In the genomic region with DNA sequence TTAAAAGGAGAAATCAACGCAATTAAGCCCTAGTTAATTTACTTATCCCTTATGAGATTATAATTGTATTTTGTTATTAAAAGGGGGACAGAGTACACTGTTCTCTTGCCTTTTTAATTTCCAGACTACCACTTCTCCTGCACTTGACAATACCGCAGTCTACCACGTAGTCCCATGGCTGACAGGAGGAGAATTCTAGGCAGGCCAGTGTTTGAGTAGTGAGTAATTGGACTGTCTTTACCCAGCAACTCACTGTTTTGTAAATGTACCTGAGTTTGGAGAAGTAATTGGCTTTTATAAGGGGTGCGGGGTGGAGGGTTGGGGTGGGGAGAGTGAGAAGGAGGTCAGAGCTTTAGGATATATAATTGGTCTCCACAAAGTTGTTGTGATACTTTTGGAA, we compare ENCODE assay signal across 16 cellular contexts.
DNase-seq lines count a peak whose midpoint lies in the region; ATAC-seq and TF ChIP-seq lines count a peak whose summit lies in the region.
"Had no signal": no experiment of that assay in that cellular context is flagged by ENCODE, and none has a peak within 500 bp of the region (broad histone marks: within the 10 kb centered on the region; RNA-seq: fewer than 3 reads in every experiment).

No MANE protein-coding gene starts in this region.

- intact Hi-C loops in stomach (cut with DNase I; ENCODE audit: low total_unique reads) = no loop called here
- intact Hi-C loops in activated CD4-positive, alpha-beta T cell treated with anti-CD3 and anti-CD28 coated beads for 36 hours (cut with DNase I, micrococcal nuclease) = no loop called here

- no peak for TF ChIP-seq CTCF in stomach (IDR thresholded peaks at IDR 0.05)

- peak; percentile 52 for ATAC-seq in left lobe of liver
- ATAC-seq in activated CD4-positive, alpha-beta T cell treated with anti-CD3 and anti-CD28 coated beads for 36 hours = no peak
- ATAC-seq: CD8-positive, alpha-beta T cell; GM12878 had no signal

- no peaks in the 10 kb centered on the region for H3K27me3 Mint-ChIP-seq in activated CD4-positive, alpha-beta T cell treated with anti-CD3 and anti-CD28 coated beads for 36 hours

- 24 to 51% (median 32%) methylated on average over 4 of the region's 4 CpGs for WGBS in stomach, 5 donors

- no peaks in the 10 kb centered on the region for H3K36me3 Mint-ChIP-seq in activated CD4-positive, alpha-beta T cell treated with anti-CD3 and anti-CD28 coated beads for 36 hours (ENCODE audit: low read depth)
- H3K36me3 Mint-ChIP-seq: CD14-positive monocyte; CD8-positive, alpha-beta T cell had no signal

- DNase-seq in DMS53 (lab: John Stamatoyannopoulos, UW) = peak; percentile 26
- DNase-seq in DMS53 treated with DMSO at 0.1 percent for 48 hours (lab: John Stamatoyannopoulos, UW; ENCODE audit: unreplicated experiment) = no peak
- DNase-seq in NCI-H69 (lab: John Stamatoyannopoulos, UW) = peak; percentile 43
- no peak for DNase-seq in left lobe of liver (ENCODE audit: low spot score)
- DNase-seq in stomach = no peak
- DNase-seq in activated CD4-positive, alpha-beta T cell treated with anti-CD3 and anti-CD28 coated beads for 36 hours = no peak
- DNase-seq in NCI-H345 (lab: John Stamatoyannopoulos, UW) = no peak
- DNase-seq in activated naive CD4-positive, alpha-beta T cell (lab: John Stamatoyannopoulos, UW) = no peak
- DNase-seq: CD8-positive, alpha-beta T cell; COR-L47; DMS79; GOT3; H9 had no signal

- no peaks in the 10 kb centered on the region for H3K36me3 ChIP-seq in stomach

- peak overlapping the region in 4 of 5 donors; percentile 16 to 66 (median 33) for H3K27ac ChIP-seq in stomach
- H3K27ac ChIP-seq: 22Rv1 had no signal

- no peak overlapping the region for H3K27ac Mint-ChIP-seq in activated CD4-positive, alpha-beta T cell treated with anti-CD3 and anti-CD28 coated beads for 36 hours
- H3K27ac Mint-ChIP-seq: CD14-positive monocyte; CD8-positive, alpha-beta T cell; H9 had no signal

- CTCF ChIA-PET in activated CD4-positive, alpha-beta T cell treated with anti-CD3 and anti-CD28 coated beads for 36 hours (lab: Charles Lee) = no interaction called here

- H3K4me3 Mint-ChIP-seq in activated CD4-positive, alpha-beta T cell treated with anti-CD3 and anti-CD28 coated beads for 36 hours = no peak overlapping the region
- H3K4me3 Mint-ChIP-seq: CD14-positive monocyte; CD8-positive, alpha-beta T cell; H9 had no signal

- TF ChIP-seq EP300 in stomach (IDR thresholded peaks at IDR 0.05) = no peak

- POLR2A ChIA-PET in activated CD4-positive, alpha-beta T cell treated with anti-CD3 and anti-CD28 coated beads for 36 hours (lab: Charles Lee) = no interaction called here

- H3K9me3 Mint-ChIP-seq in activated CD4-positive, alpha-beta T cell treated with anti-CD3 and anti-CD28 coated beads for 36 hours (ENCODE audit: low read depth) = no peaks in the 10 kb centered on the region
- H3K9me3 Mint-ChIP-seq: CD14-positive monocyte; CD8-positive, alpha-beta T cell; H9 had no signal

- peaks cover 0 to 25% (median 0%) of the 10 kb centered on the region in 4 donors for H3K4me1 ChIP-seq in stomach

- no peaks in the 10 kb centered on the region for H3K27me3 ChIP-seq in stomach

- TF ChIP-seq POLR2A in stomach (IDR thresholded peaks at IDR 0.05) = no peak

- H3K9me3 ChIP-seq in stomach = no peaks in the 10 kb centered on the region

- H3K4me3 ChIP-seq in stomach = no peak overlapping the region
- H3K4me3 ChIP-seq: GM12878 had no signal

- no peaks in the 10 kb centered on the region for H3K4me1 Mint-ChIP-seq in activated CD4-positive, alpha-beta T cell treated with anti-CD3 and anti-CD28 coated beads for 36 hours
- H3K4me1 Mint-ChIP-seq: CD14-positive monocyte, H9 had no signal

Comparison
In these comparisons a context has a peak if more than half of its experiments do, and no peak if none do; other contexts are left out.
1. DNase-seq: peak in DMS53 (single experiment) and NCI-H69 (single experiment); none in DMS53 treated with DMSO at 0.1 percent for 48 hours (single experiment), left lobe of liver (single experiment), stomach (single experiment), activated CD4-positive, alpha-beta T cell treated with anti-CD3 and anti-CD28 coated beads for 36 hours (single experiment), NCI-H345 (single experiment) and activated naive CD4-positive, alpha-beta T cell (0 of 4).